In genomic region chr10:93357680-93358079, GRCh38 we compare ENCODE assay signal across 8 cellular contexts.
DNase-seq lines count a peak whose midpoint lies in the region; ATAC-seq, FAIRE-seq and TF ChIP-seq lines count a peak whose summit lies in the region.

No MANE protein-coding gene starts in this region.

- H3K79me2 ChIP-seq in MM.1S (ENCODE audit: low read length) = no peaks in the 10 kb centered on the region

- H3K4me3 ChIP-seq in MM.1S (ENCODE audit: low read length) (no peak overlapping the region), stomach (no peak overlapping the region), ovary (no peak overlapping the region)

- H3K27me3 ChIP-seq in MM.1S (replicated peaks; ENCODE audit: insufficient read depth, low read length) (no peaks in the 10 kb centered on the region), stomach (no peaks in the 10 kb centered on the region), ovary (no peaks in the 10 kb centered on the region)

- H3K4me2 ChIP-seq in MM.1S (ENCODE audit: low read depth, low read length) = no peak overlapping the region

- H3K9ac ChIP-seq in MM.1S (ENCODE audit: low read length) = no peak overlapping the region

- H3K4me1 ChIP-seq in MM.1S (ENCODE audit: low read length) = no peaks in the 10 kb centered on the region
- no peaks in the 10 kb centered on the region for H3K4me1 ChIP-seq in stomach
- H3K4me1 ChIP-seq in ovary (ENCODE audit: insufficient read depth) = no peaks in the 10 kb centered on the region

- H3K9me3 ChIP-seq in MM.1S (replicated peaks; ENCODE audit: insufficient read depth, low read length) = no peaks in the 10 kb centered on the region
- no peaks in the 10 kb centered on the region for H3K9me3 ChIP-seq in stomach
- H3K9me3 ChIP-seq in ovary = no peaks in the 10 kb centered on the region

- no peaks in the 10 kb centered on the region for H4K20me1 ChIP-seq in MM.1S (ENCODE audit: insufficient read depth, low read length)

- no peaks in the 10 kb centered on the region for H3K36me3 ChIP-seq in MM.1S (replicated peaks; ENCODE audit: insufficient read depth, low read length)
- H3K36me3 ChIP-seq in stomach = peaks cover 38 to 96% (median 88%) of the 10 kb centered on the region in 4 donors
- H3K36me3 ChIP-seq in ovary = no peaks in the 10 kb centered on the region

- no peak for DNase-seq in activated CD4-positive, CD25-positive, alpha-beta regulatory T cell treated with anti-CD3 and anti-CD28 coated beads, Interleukin-2, amount 50 U/mL, for 72 hours
- DNase-seq in MM.1S (peak; percentile 51), foreskin melanocyte (peak; percentile 62), stomach (no peak), ovary (no peak), NCI-H187 treated with DMSO at 0.1 percent for 48 hours (lab: John Stamatoyannopoulos, UW) (no peak)

- TF ChIP-seq EP300 in stomach (IDR thresholded peaks at IDR 0.05) (no peak), ovary (IDR thresholded peaks at IDR 0.05) (no peak)

- H2AFZ ChIP-seq in MM.1S (ENCODE audit: low read length) = no peak overlapping the region

- ATAC-seq in activated CD4-positive, CD25-positive, alpha-beta regulatory T cell treated with anti-CD3 and anti-CD28 coated beads, Interleukin-2, amount 50 U/mL, for 24 hours = peak; percentile 51 to 70

- H3K27ac ChIP-seq in MM.1S (ENCODE audit: low read length) (no peak overlapping the region), stomach (no peak overlapping the region), ovary (no peak overlapping the region)

- intact Hi-C loops in stomach (cut with DNase I; ENCODE audit: low total_unique reads) (no loop called here), ovary (cut with DNase I) (loop anchor here in 2 of 4 donors (10.0 kb wide), 2 partner anchors 273 to 473 kb away; no protein-coding TSS in a partner anchor)

- 8 to 23% (median 12%) methylated on average over 5 of the region's 5 CpGs for WGBS in stomach, 5 donors
- 7 to 9% (median 9%) methylated on average over 5 of the region's 5 CpGs for WGBS in ovary, 3 donors

- TF ChIP-seq POLR2A in stomach (IDR thresholded peaks at IDR 0.05) (no peak), ovary (IDR thresholded peaks at IDR 0.05) (no peak)

- TF ChIP-seq CTCF in MM.1S (IDR thresholded peaks at IDR 0.05; ENCODE audit: low read length) (peak; percentile 68), stomach (IDR thresholded peaks at IDR 0.05) (peak in 4 of 7 experiments; percentile 18 to 27 (median 22)), ovary (IDR thresholded peaks at IDR 0.05) (no peak)

- FAIRE-seq in TTC549 (lab: Jason Lieb, UNC) = peak; percentile 73

- no peaks in the 10 kb centered on the region for H3K9me2 ChIP-seq in MM.1S (replicated peaks; ENCODE audit: insufficient read depth, low read length)

- no peaks in the 10 kb centered on the region for H3F3A ChIP-seq in MM.1S (ENCODE audit: insufficient read depth, low read length)

Comparison
In these comparisons a context has a peak if more than half of its experiments do, and no peak if none do; other contexts are left out.
1. DNase-seq: peak in MM.1S (single experiment) and foreskin melanocyte (single experiment); none in activated CD4-positive, CD25-positive, alpha-beta regulatory T cell treated with anti-CD3 and anti-CD28 coated beads, Interleukin-2, amount 50 U/mL, for 72 hours (single experiment), stomach (single experiment), ovary (0 of 5) and NCI-H187 treated with DMSO at 0.1 percent for 48 hours (single experiment).
2. CTCF ChIP-seq: peak in MM.1S (single experiment) and stomach (4 of 7); none in ovary (0 of 3).